16 cellular contexts compared by ENCODE assay signal in the genomic region with DNA sequence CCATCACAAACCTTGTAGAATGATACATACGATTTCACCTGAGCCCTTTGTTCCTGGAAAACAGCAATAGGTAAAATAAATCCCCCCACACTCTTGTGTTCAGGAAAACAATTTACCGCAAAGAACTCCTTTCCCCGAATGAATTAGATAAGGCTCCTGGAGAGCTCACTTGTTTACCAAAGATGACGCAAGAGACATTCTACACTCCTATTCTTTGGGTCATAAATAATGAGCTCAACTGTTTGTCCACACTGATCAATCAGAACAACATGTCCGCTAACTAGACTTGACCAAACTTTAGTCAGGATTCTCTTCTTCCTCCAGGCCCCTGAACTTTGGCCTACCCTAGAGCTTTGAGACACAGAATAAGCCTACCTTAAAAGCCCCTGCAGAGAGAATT.
DNase-seq lines count a peak whose midpoint lies in the region; ATAC-seq and TF ChIP-seq lines count a peak whose summit lies in the region.
"Had no signal": no experiment of that assay in that cellular context is flagged by ENCODE, and none has a peak within 500 bp of the region (broad histone marks: within the 10 kb centered on the region; RNA-seq: fewer than 3 reads in every experiment).

No MANE protein-coding gene starts in this region.

- H3K36me3 ChIP-seq in body of pancreas (replicated peaks in 1 of 2; ENCODE audit: insufficient read depth in 1 of 2, low read depth in 2 of 2), result no peaks in the 10 kb centered on the region
- no peaks in the 10 kb centered on the region for H3K36me3 ChIP-seq in lower lobe of right lung
- H3K36me3 ChIP-seq in CD8-positive, alpha-beta memory T cell (ENCODE audit: insufficient read depth, low read length), result no peaks in the 10 kb centered on the region
- H3K36me3 ChIP-seq: BE2C, HAP-1 had no signal

- DNase-seq in HuH-7 (ENCODE audit: low spot score), result peak; percentile 36
- DNase-seq in body of pancreas, result no peak
- no peak for DNase-seq in lower lobe of right lung
- DNase-seq in CD8-positive, alpha-beta memory T cell, result no peak
- DNase-seq in CD4-positive, alpha-beta T cell, result no peak
- DNase-seq in amygdala (lab: John Stamatoyannopoulos, UW), result no peak
- DNase-seq: ACHN; BE2C; C1 segment of cervical spinal cord; Calu3; CD4-positive, CD25-positive, alpha-beta regulatory T cell; Kasumi-1; KG1 had no signal

- H3K4me1 ChIP-seq in body of pancreas (no peaks in the 10 kb centered on the region), lower lobe of right lung (no peaks in the 10 kb centered on the region)
- H3K4me1 ChIP-seq in CD8-positive, alpha-beta memory T cell (ENCODE audit: insufficient read depth, low read length), result no peaks in the 10 kb centered on the region
- H3K4me1 ChIP-seq: BE2C, HAP-1 had no signal

- no peaks in the 10 kb centered on the region for H3K4me1 Mint-ChIP-seq in CD8-positive, alpha-beta memory T cell
- H3K4me1 Mint-ChIP-seq in CD4-positive, alpha-beta T cell (ENCODE audit: low read depth), result no peaks in the 10 kb centered on the region
- H3K4me1 Mint-ChIP-seq: CD4-positive, CD25-positive, alpha-beta regulatory T cell had no signal

- H3K4me3 ChIP-seq in body of pancreas, result no peak overlapping the region
- no peak overlapping the region for H3K4me3 ChIP-seq in lower lobe of right lung
- H3K4me3 ChIP-seq in CD8-positive, alpha-beta memory T cell (ENCODE audit: low read length), result no peak overlapping the region
- H3K4me3 ChIP-seq: HAP-1 had no signal

- H3K9me3 Mint-ChIP-seq in CD8-positive, alpha-beta memory T cell, result peaks cover 0 to 25% (median 0%) of the 10 kb centered on the region in 5 donors
- no peaks in the 10 kb centered on the region for H3K9me3 Mint-ChIP-seq in CD4-positive, alpha-beta T cell

- no peak overlapping the region for H3K27ac Mint-ChIP-seq in CD8-positive, alpha-beta memory T cell
- H3K27ac Mint-ChIP-seq in CD4-positive, alpha-beta T cell, result no peak overlapping the region
- H3K27ac Mint-ChIP-seq: CD4-positive, CD25-positive, alpha-beta regulatory T cell had no signal

- no peak overlapping the region for H3K4me3 Mint-ChIP-seq in CD8-positive, alpha-beta memory T cell
- H3K4me3 Mint-ChIP-seq in CD4-positive, alpha-beta T cell, result no peak overlapping the region
- H3K4me3 Mint-ChIP-seq: CD4-positive, CD25-positive, alpha-beta regulatory T cell had no signal

- H3K27me3 Mint-ChIP-seq in CD8-positive, alpha-beta memory T cell, result no peaks in the 10 kb centered on the region
- no peaks in the 10 kb centered on the region for H3K27me3 Mint-ChIP-seq in CD4-positive, alpha-beta T cell
- H3K27me3 Mint-ChIP-seq: CD4-positive, CD25-positive, alpha-beta regulatory T cell had no signal

- TF ChIP-seq POLR2A in body of pancreas (IDR thresholded peaks at IDR 0.05), result no peak

- peak overlapping the region; percentile 36; the same call in 1 of the 2 replicates for H3K27ac ChIP-seq in 22Rv1
- H3K27ac ChIP-seq in body of pancreas, result peak overlapping the region in 1 of 4 donors; percentile 14
- no peak overlapping the region for H3K27ac ChIP-seq in lower lobe of right lung
- H3K27ac ChIP-seq in CD8-positive, alpha-beta memory T cell (ENCODE audit: low read depth, low read length), result no peak overlapping the region
- no peak overlapping the region for H3K27ac ChIP-seq in CD4-positive, alpha-beta T cell (ENCODE audit: low read depth, low read length)

- peak; percentile 45 for ATAC-seq in body of pancreas
- ATAC-seq in lower lobe of right lung, result peak; percentile 11 to 12
- no peak for ATAC-seq in CD4-positive, alpha-beta T cell (ENCODE audit: poor library complexity)
- ATAC-seq in HG03457 (IDR thresholded peaks at IDR 0.05; ENCODE audit: unreplicated experiment), result no peak

- POLR2A ChIA-PET in CD8-positive, alpha-beta memory T cell (lab: Charles Lee), result no interaction called here
- POLR2A ChIA-PET in CD4-positive, alpha-beta T cell (lab: Charles Lee), result no interaction called here

- intact Hi-C loops in body of pancreas (cut with DNase I) (no loop called here), lower lobe of right lung (cut with DNase I) (no loop called here)
- intact Hi-C loops in CD4-positive, alpha-beta T cell (cut with DNase I, micrococcal nuclease), result no loop called here

- CTCF ChIA-PET in CD8-positive, alpha-beta memory T cell (lab: Charles Lee), result no interaction called here
- CTCF ChIA-PET in CD4-positive, alpha-beta T cell (lab: Charles Lee), result no interaction called here

- 52 to 58% methylated on average over 5 of the region's 5 CpGs for WGBS in body of pancreas, 2 donors

- no peaks in the 10 kb centered on the region for H3K9me3 ChIP-seq in body of pancreas
- H3K9me3 ChIP-seq in lower lobe of right lung, result no peaks in the 10 kb centered on the region
- H3K9me3 ChIP-seq in CD8-positive, alpha-beta memory T cell (ENCODE audit: low read length), result no peaks in the 10 kb centered on the region
- no peaks in the 10 kb centered on the region for H3K9me3 ChIP-seq in CD4-positive, alpha-beta T cell (ENCODE audit: control insufficient read depth, low read length)
- H3K9me3 ChIP-seq: BE2C, HAP-1 had no signal

- H3K27me3 ChIP-seq in body of pancreas (no peaks in the 10 kb centered on the region), lower lobe of right lung (ENCODE audit: low read depth) (no peaks in the 10 kb centered on the region)
- H3K27me3 ChIP-seq in CD8-positive, alpha-beta memory T cell (ENCODE audit: insufficient read depth, low read length, poor library complexity, severe bottlenecking), result no peaks in the 10 kb centered on the region
- H3K27me3 ChIP-seq in CD4-positive, alpha-beta T cell (ENCODE audit: control insufficient read depth, insufficient read depth, low read length), result no peaks in the 10 kb centered on the region
- H3K27me3 ChIP-seq: BE2C had no signal

- no peaks in the 10 kb centered on the region for H3K36me3 Mint-ChIP-seq in CD8-positive, alpha-beta memory T cell
- H3K36me3 Mint-ChIP-seq in CD4-positive, alpha-beta T cell (ENCODE audit: low read depth), result no peaks in the 10 kb centered on the region
- H3K36me3 Mint-ChIP-seq: CD4-positive, CD25-positive, alpha-beta regulatory T cell had no signal

- TF ChIP-seq CTCF in 22Rv1 (IDR thresholded peaks at IDR 0.05) (no peak), body of pancreas (IDR thresholded peaks at IDR 0.05) (no peak), lower lobe of right lung (IDR thresholded peaks at IDR 0.05) (no peak)
- TF ChIP-seq CTCF in CD4-positive, alpha-beta T cell (IDR thresholded peaks at IDR 0.05), result no peak

Comparison
In these comparisons a context has a peak if more than half of its experiments do, and no peak if none do; other contexts are left out.
1. ATAC-seq: peak in body of pancreas (single experiment) and lower lobe of right lung (2 of 2); none in CD4-positive, alpha-beta T cell (single experiment) and HG03457 (single experiment).